22 cellular contexts compared by ENCODE assay signal in the genomic region with DNA sequence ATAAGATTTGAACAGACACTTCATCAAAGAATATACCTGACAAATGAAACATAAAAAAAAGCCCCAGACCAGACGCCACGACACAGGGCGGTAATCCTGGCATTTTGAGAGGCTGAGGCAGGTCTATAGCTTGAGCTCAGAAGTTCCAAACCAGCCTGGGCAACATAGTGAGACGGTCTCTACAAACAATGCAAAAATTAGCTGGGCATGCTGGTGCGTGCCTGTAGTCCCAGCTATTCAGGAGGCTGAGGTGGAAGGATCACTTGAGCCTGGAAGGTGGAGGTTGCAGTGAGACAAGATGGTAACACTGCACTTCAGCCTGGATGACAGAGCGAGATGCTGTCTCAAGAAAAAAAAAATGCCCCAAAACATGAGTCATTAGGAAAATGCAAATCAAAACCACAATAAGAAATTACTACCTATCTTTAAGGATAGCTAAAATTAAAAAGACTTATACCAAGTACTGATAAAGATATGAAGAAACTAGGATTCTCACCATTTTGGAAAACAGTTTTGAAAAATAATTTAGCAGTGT.
"Had no signal": no experiment of that assay in that cellular context is flagged by ENCODE, and none has a peak within 500 bp of the region (broad histone marks: within the 10 kb centered on the region; RNA-seq: fewer than 3 reads in every experiment).

No MANE protein-coding gene starts in this region.

- H3K9me3 Mint-ChIP-seq: type B pancreatic cell had no signal

- DNase-seq: activated B cell treated with CpG ODN at 0.5 μM for 24 hours; activated CD4-positive, alpha-beta T cell treated with anti-CD3 and anti-CD28 coated beads, Interleukin-2, amount 10 ng/mL, durations not matched to agents 24 days and 14 days; activated effector memory CD4-positive, alpha-beta T cell treated with anti-CD3 and anti-CD28 coated beads, Interleukin-2, amount 50 U/mL, for 16 hours; activated naive CD8-positive, alpha-beta T cell treated with anti-CD3 and anti-CD28 coated beads, Interleukin-2, amount 10 ng/mL, durations not matched to agents 7 days and 5 days; activated T-cell treated with anti-CD3 and anti-CD28 coated beads, Interleukin-2, amount 50 U/mL, for 1 hour; anterior cingulate cortex; body of pancreas; effector CD4-positive, alpha-beta T cell; erythroblast; foreskin fibroblast; heart right ventricle; left colon; pancreas; psoas muscle; spleen; testis had no signal

- H3K4me3 Mint-ChIP-seq: activated B cell treated with CpG ODN at 0.5 μM for 24 hours; activated CD4-positive, alpha-beta T cell treated with anti-CD3 and anti-CD28 coated beads, Interleukin-2, amount 10 ng/mL, durations not matched to agents 24 days and 14 days; activated naive CD8-positive, alpha-beta T cell treated with anti-CD3 and anti-CD28 coated beads, Interleukin-2, amount 10 ng/mL, durations not matched to agents 7 days and 5 days; dendritic cell treated with granulocyte-macrophage colony-stimulating factor and Interleukin-4, amounts not matched to agents 40 ng/mL and 50 ng/mL, for 4 days; memory B cell; nephron; stimulated activated memory B cell treated with anti-CD40 and anti-IgM and Interleukin-4, amounts not matched to agents 10 μg/mL and 1 μg/mL and 100 μg/mL, for 72 hours; T-helper 1 cell treated with Interleukin-12 subunit alpha and Interleukin-12 subunit beta and Interleukin-4 antibody, amounts not matched to agents 30 μg/mL and 1 μg/mL, for 36 hours; type B pancreatic cell had no signal

- ATAC-seq: body of pancreas; heart right ventricle; left colon; pancreas; psoas muscle; stimulated activated memory B cell treated with anti-CD40 and anti-IgM and Interleukin-4, amounts not matched to agents 10 μg/mL and 1 μg/mL and 100 μg/mL, for 72 hours had no signal

- H3K27ac Mint-ChIP-seq: activated B cell treated with CpG ODN at 0.5 μM for 24 hours; activated CD4-positive, alpha-beta T cell treated with anti-CD3 and anti-CD28 coated beads, Interleukin-2, amount 10 ng/mL, durations not matched to agents 24 days and 14 days; activated naive CD8-positive, alpha-beta T cell treated with anti-CD3 and anti-CD28 coated beads, Interleukin-2, amount 10 ng/mL, durations not matched to agents 7 days and 5 days; dendritic cell treated with granulocyte-macrophage colony-stimulating factor and Interleukin-4, amounts not matched to agents 40 ng/mL and 50 ng/mL, for 4 days; memory B cell; nephron; stimulated activated memory B cell treated with anti-CD40 and anti-IgM and Interleukin-4, amounts not matched to agents 10 μg/mL and 1 μg/mL and 100 μg/mL, for 72 hours; T-helper 1 cell treated with Interleukin-12 subunit alpha and Interleukin-12 subunit beta and Interleukin-4 antibody, amounts not matched to agents 30 μg/mL and 1 μg/mL, for 36 hours; type B pancreatic cell had no signal

- H3K27me3 Mint-ChIP-seq: activated B cell treated with CpG ODN at 0.5 μM for 24 hours; stimulated activated memory B cell treated with anti-CD40 and anti-IgM and Interleukin-4, amounts not matched to agents 10 μg/mL and 1 μg/mL and 100 μg/mL, for 72 hours had no signal

- H3K36me3 Mint-ChIP-seq: activated naive CD8-positive, alpha-beta T cell treated with anti-CD3 and anti-CD28 coated beads, Interleukin-2, amount 10 ng/mL, durations not matched to agents 7 days and 5 days; memory B cell; stimulated activated memory B cell treated with anti-CD40 and anti-IgM and Interleukin-4, amounts not matched to agents 10 μg/mL and 1 μg/mL and 100 μg/mL, for 72 hours; type B pancreatic cell had no signal

- H3K4me1 Mint-ChIP-seq: activated B cell treated with CpG ODN at 0.5 μM for 24 hours; activated naive CD8-positive, alpha-beta T cell treated with anti-CD3 and anti-CD28 coated beads, Interleukin-2, amount 10 ng/mL, durations not matched to agents 7 days and 5 days; memory B cell; nephron; stimulated activated memory B cell treated with anti-CD40 and anti-IgM and Interleukin-4, amounts not matched to agents 10 μg/mL and 1 μg/mL and 100 μg/mL, for 72 hours had no signal
